In genomic region chr11:35237860-35238715, GRCh38 we compare ENCODE assay signal across 8 cellular contexts.
DNase-seq lines count a peak whose midpoint lies in the region; ATAC-seq and TF ChIP-seq lines count a peak whose summit lies in the region.

No MANE protein-coding gene starts in this region.

- no peak overlapping the region for H3K18ac ChIP-seq in neuronal stem cell (ENCODE audit: low read length)

- H2BK120ac ChIP-seq in neuronal stem cell (ENCODE audit: low read depth, low read length), result no peak overlapping the region

- no peaks in the 10 kb centered on the region for H3K79me1 ChIP-seq in neuronal stem cell (ENCODE audit: low read depth, low read length)

- no peaks in the 10 kb centered on the region for H3K27me3 ChIP-seq in neuronal stem cell (ENCODE audit: control insufficient read depth in 3 of 3, insufficient read depth in 3 of 3, low read depth in 1 of 3, low read length in 3 of 3)

- WGBS in neuronal stem cell (ENCODE audit: extremely low coverage in 2 of 2, insufficient read length in 2 of 2, insufficient replicate concordance in 1 of 2), 2 donors, result no CpG with 5 or more reads among the region's 15 CpGs

- no peak overlapping the region for H2BK12ac ChIP-seq in neuronal stem cell (ENCODE audit: low read length)

- no peak overlapping the region for H3K27ac Mint-ChIP-seq in WTC11

- TF ChIP-seq CTCF in WTC11 (IDR thresholded peaks at IDR 0.05) (peak; percentile 73), epithelial cell of proximal tubule (conservative IDR thresholded peaks at IDR 0.05; ENCODE audit: low read depth, low read length) (peak; percentile 75)

- no peak overlapping the region for H2BK15ac ChIP-seq in neuronal stem cell (ENCODE audit: low read length)

- H3K36me3 Mint-ChIP-seq in WTC11, result peaks cover 4% of the 10 kb centered on the region; the same call in 1 of the 2 replicates

- no peak overlapping the region for H3K23ac ChIP-seq in neuronal stem cell (ENCODE audit: low read depth, low read length, poor library complexity)

- H3K14ac ChIP-seq in neuronal stem cell (ENCODE audit: low read length), result no peak overlapping the region

- no peak overlapping the region for H4K8ac ChIP-seq in neuronal stem cell (ENCODE audit: low read depth, low read length)

- peak overlapping the region; percentile 51 for H3K4me3 Mint-ChIP-seq in WTC11

- CTCF ChIA-PET in WTC11 (lab: Charles Lee), result interaction anchor here (0.8 to 1.6 kb wide), 11 partner anchors 15 to 368 kb away, joined by 3 to 12 read pairs (median 3); no protein-coding TSS in a partner anchor

- no peak overlapping the region for H3K9ac ChIP-seq in neuronal stem cell (ENCODE audit: low read depth, low read length, poor library complexity)

- no peak overlapping the region for H2BK5ac ChIP-seq in neuronal stem cell (ENCODE audit: low read length)

- H3K4me1 Mint-ChIP-seq in WTC11, result peaks cover 16% of the 10 kb centered on the region

- no peak overlapping the region for H2AK5ac ChIP-seq in neuronal stem cell (ENCODE audit: low read depth, low read length)

- no peak overlapping the region for H4K91ac ChIP-seq in neuronal stem cell (ENCODE audit: low read depth, low read length, poor library complexity)

- no peak overlapping the region for H3K27ac ChIP-seq in neuronal stem cell (replicated peaks; ENCODE audit: low read length)

- H3K9me3 Mint-ChIP-seq in WTC11, result peaks cover 16% of the 10 kb centered on the region

- ATAC-seq in Right ventricle myocardium inferior (peak; percentile 23), WTC11 (peak; percentile 96), GM21723 (IDR thresholded peaks at IDR 0.05; ENCODE audit: unreplicated experiment) (no peak)

- H3K4me1 ChIP-seq in neuronal stem cell (ENCODE audit: control insufficient read depth in 2 of 2, insufficient read depth in 1 of 2, low read depth in 1 of 2, low read length in 2 of 2), result no peaks in the 10 kb centered on the region

- POLR2A ChIA-PET in WTC11 (lab: Charles Lee), result interaction anchor here (1.0 kb wide), 1 partner anchor 67 kb away, joined by 3 read pairs; no protein-coding TSS in a partner anchor

- no peak overlapping the region for H3K4me2 ChIP-seq in neuronal stem cell (ENCODE audit: insufficient read depth, low read length, poor library complexity, severe bottlenecking)

- H3K4ac ChIP-seq in neuronal stem cell (ENCODE audit: low read length), result no peak overlapping the region

- H3K27me3 Mint-ChIP-seq in WTC11 (ENCODE audit: low read depth), result no peaks in the 10 kb centered on the region; the same call in 1 of the 2 replicates

- no peaks in the 10 kb centered on the region for H3K36me3 ChIP-seq in neuronal stem cell (replicated peaks in 1 of 2; ENCODE audit: control insufficient read depth in 2 of 2, insufficient read depth in 2 of 2, low read length in 2 of 2)

- H3K4me3 ChIP-seq in epithelial cell of proximal tubule (ENCODE audit: low read depth, low read length) (no peak overlapping the region), neuronal stem cell (ENCODE audit: low read length in 2 of 2) (no peak overlapping the region)

- intact Hi-C loops in Right ventricle myocardium inferior (cut with DNase I) (loop anchor here (2.0 to 10.0 kb wide), 3 partner anchors 153 to 313 kb away; no protein-coding TSS in a partner anchor), cardiac septum (cut with DNase I) (loop anchor here (5.0 to 10.0 kb wide), 3 partner anchors 147 to 311 kb away; no protein-coding TSS in a partner anchor)

- H3K9me3 ChIP-seq in neuronal stem cell (replicated peaks in 1 of 2; ENCODE audit: control insufficient read depth in 2 of 2, insufficient read depth in 1 of 2, low read depth in 1 of 2, low read length in 2 of 2), result peaks cover 0 to 6% of the 10 kb centered on the region in 2 donors

- DNase-seq in Right ventricle myocardium inferior (ENCODE audit: missing footprints) (no peak), cardiac septum (ENCODE audit: low spot score) (no peak), NCI-H2029 treated with DMSO at 0.1 percent for 48 hours (lab: John Stamatoyannopoulos, UW) (peak; percentile 21), WTC11 (ENCODE audit: low spot score) (peak; percentile 66), epithelial cell of proximal tubule (ENCODE audit: low read depth) (no peak), neuronal stem cell (ENCODE audit: low spot score) (peak; percentile 69), middle frontal gyrus (ENCODE audit: extremely low spot score, low spot score) (no peak)

- peak overlapping the region; percentile 65 for H2AFZ ChIP-seq in neuronal stem cell (ENCODE audit: low read length)

TF ChIP-seq in WTC11, 78 proteins besides CTCF, POLR2A, EP300 and RAD21 (continues in another document):
- TF ChIP-seq ELF4 (CRISPR knock-in tag; IDR thresholded peaks at IDR 0.05; ENCODE audit: low read depth), result no peak
- no peak for TF ChIP-seq ZNF396 (CRISPR knock-in tag; IDR thresholded peaks at IDR 0.05; ENCODE audit: borderline replicate concordance)
- TF ChIP-seq SP1 (CRISPR knock-in tag; conservative IDR thresholded peaks at IDR 0.05), result no peak
- TF ChIP-seq RELA (CRISPR knock-in tag; IDR thresholded peaks at IDR 0.05; ENCODE audit: borderline replicate concordance), result no peak
- no peak for TF ChIP-seq ZBTB21 (CRISPR knock-in tag; IDR thresholded peaks at IDR 0.05; ENCODE audit: borderline replicate concordance)
- TF ChIP-seq STAT6 (CRISPR knock-in tag; conservative IDR thresholded peaks at IDR 0.05; ENCODE audit: low read depth), result no peak
- TF ChIP-seq PREB (CRISPR knock-in tag; IDR thresholded peaks at IDR 0.05; ENCODE audit: borderline replicate concordance), result no peak
- TF ChIP-seq GABPB1 (CRISPR knock-in tag; IDR thresholded peaks at IDR 0.05), result no peak
- TF ChIP-seq JAZF1 (CRISPR knock-in tag; IDR thresholded peaks at IDR 0.05), result no peak
- TF ChIP-seq MLX (CRISPR knock-in tag; IDR thresholded peaks at IDR 0.05), result no peak
- TF ChIP-seq FOXP4 (CRISPR knock-in tag; IDR thresholded peaks at IDR 0.05), result no peak
- no peak for TF ChIP-seq NFYB (CRISPR knock-in tag; conservative IDR thresholded peaks at IDR 0.05; ENCODE audit: low read depth)
- TF ChIP-seq NR1H2 (CRISPR knock-in tag; IDR thresholded peaks at IDR 0.05), result no peak
- TF ChIP-seq E2F1 (CRISPR knock-in tag; IDR thresholded peaks at IDR 0.05), result no peak
- TF ChIP-seq ZNF416 (CRISPR knock-in tag; IDR thresholded peaks at IDR 0.05), result no peak

Comparison
In these comparisons a context has a peak if more than half of its experiments do, and no peak if none do; other contexts are left out.
1. DNase-seq: peak in NCI-H2029 treated with DMSO at 0.1 percent for 48 hours (single experiment), WTC11 (single experiment) and neuronal stem cell (single experiment); none in Right ventricle myocardium inferior (single experiment), cardiac septum (single experiment), epithelial cell of proximal tubule (single experiment) and middle frontal gyrus (single experiment).